ENCODE assay signal across 10 cellular contexts in genomic region chrX:71251456-71251973, GRCh38. TPM values are rescaled to one million over a fixed set of nuclear protein-coding genes. Genes with fewer than 3 reads are reported as not detected.
DNase-seq lines count a peak whose midpoint lies in the region; ATAC-seq and TF ChIP-seq lines count a peak whose summit lies in the region.
"Had no signal": no experiment of that assay in that cellular context is flagged by ENCODE, and none has a peak within 500 bp of the region (broad histone marks: within the 10 kb centered on the region; RNA-seq: fewer than 3 reads in every experiment).

No MANE protein-coding gene starts in this region.

- no peaks in the 10 kb centered on the region for H4K20me1 ChIP-seq in mammary epithelial cell (ENCODE audit: insufficient read depth, low read length)

- 68% methylated on average over 4 of the region's 8 CpGs; no CpG with 5 or more reads in 1 of the 2 experiments for WGBS in endodermal cell (ENCODE audit: insufficient coverage in 1 of 2, insufficient read length in 1 of 2), 2 experiments
- WGBS in mammary epithelial cell (ENCODE audit: low coverage, missing lambda C conversion rate), result 56% methylated on average over 7 of the region's 8 CpGs
- 32 to 38% methylated on average over 6 to 8 of the region's 8 CpGs for WGBS in testis, 2 donors

- dilution Hi-C loops in mammary epithelial cell (cut with HindIII; ENCODE audit: low sequenced_read_pairs), result no loop called here

- H3K27ac ChIP-seq in HEK293 (ENCODE audit: extremely low read depth, low read depth, low read length), result no peak overlapping the region
- H3K27ac ChIP-seq in endodermal cell (ENCODE audit: low read depth, low read length), result no peak overlapping the region
- no peak overlapping the region for H3K27ac ChIP-seq in mammary epithelial cell (ENCODE audit: insufficient read depth, low read depth, low read length)
- H3K27ac ChIP-seq in testis, result peak overlapping the region in 1 of 2 donors; percentile 35
- H3K27ac ChIP-seq: neutrophil had no signal

- H3K4me2 ChIP-seq in mammary epithelial cell (ENCODE audit: insufficient read depth, low read depth, low read length), result no peak overlapping the region

- H3K27me3 ChIP-seq in endodermal cell (ENCODE audit: control insufficient read depth, insufficient read depth, low read length, poor library complexity, severe bottlenecking), result no peaks in the 10 kb centered on the region
- no peaks in the 10 kb centered on the region for H3K27me3 ChIP-seq in mammary epithelial cell (ENCODE audit: insufficient read depth, low read length)
- no peaks in the 10 kb centered on the region for H3K27me3 ChIP-seq in testis
- H3K27me3 ChIP-seq: neutrophil had no signal

- peaks cover 8% of the 10 kb centered on the region for H3K4me1 Mint-ChIP-seq in endodermal cell

- no peak overlapping the region for H3K4me3 ChIP-seq in HEK293 (ENCODE audit: low read depth, low read length)
- H3K4me3 ChIP-seq in endodermal cell (ENCODE audit: low read length), result peak overlapping the region; percentile 83
- no peak overlapping the region for H3K4me3 ChIP-seq in mammary epithelial cell (replicated peaks in 1 of 3; ENCODE audit: insufficient read depth in 1 of 3, low read depth in 2 of 3, low read length in 3 of 3)
- no peak overlapping the region for H3K4me3 ChIP-seq in testis

- POLR2A ChIA-PET in HEK293 (lab: Yijun Ruan, JAX), result no interaction called here

- H3K9me3 Mint-ChIP-seq in endodermal cell, result peaks cover 67% of the 10 kb centered on the region

- H3K27me3 Mint-ChIP-seq in endodermal cell (ENCODE audit: insufficient read depth), result no peaks in the 10 kb centered on the region

- H3K4me1 ChIP-seq in HEK293 (ENCODE audit: control insufficient read depth, insufficient read depth, low read length) (peaks cover 5% of the 10 kb centered on the region; the same call in 1 of the 2 replicates), endodermal cell (ENCODE audit: control insufficient read depth, insufficient read depth, low read length) (no peaks in the 10 kb centered on the region), mammary epithelial cell (ENCODE audit: insufficient read depth, low read length) (peaks cover 4% of the 10 kb centered on the region), testis (peaks cover 10% of the 10 kb centered on the region)

- BruUV-seq in mammary epithelial cell (replicated peaks; lab: Mats Ljungman, UMichigan), result no TSS peak

- DNase-seq in UCSD-AML1 (lab: John Stamatoyannopoulos, UW; ENCODE audit: unreplicated experiment) (peak; percentile 24), endodermal cell (no peak), mammary epithelial cell (no peak), testis (no peak)
- peak; percentile 2 to 22 for DNase-seq in stimulated activated CD4-positive, alpha-beta T cell treated with anti-CD3 and anti-CD28 coated beads, Interleukin-4, amount 100 ng/mL, for 48 hours (ENCODE audit: low read depth in 2 of 2)
- DNase-seq: effector CD8-positive, alpha-beta T cell; NCI-H345 had no signal

- peak overlapping the region; percentile 91 for H3K4me3 Mint-ChIP-seq in endodermal cell

- in situ Hi-C loops in mammary epithelial cell (cut with MboI; ENCODE audit: low sequenced_read_pairs in 2 of 2), result no loop called here

- TF ChIP-seq CTCF in HEK293 (tag by site-specific recombination; IDR thresholded peaks at IDR 0.05), result no peak
- TF ChIP-seq CTCF in endodermal cell (conservative IDR thresholded peaks at IDR 0.05), result no peak
- no peak for TF ChIP-seq CTCF in mammary epithelial cell (conservative IDR thresholded peaks at IDR 0.05 in 1 of 2, IDR thresholded peaks at IDR 0.05 in 1 of 2; ENCODE audit: extremely low read depth in 1 of 2, insufficient read depth in 1 of 2, low read depth in 1 of 2, low read length in 2 of 2)
- no peak for TF ChIP-seq CTCF in testis (IDR thresholded peaks at IDR 0.05)

- no peak for TF ChIP-seq POLR2A in testis (IDR thresholded peaks at IDR 0.05)

- H3K9ac ChIP-seq in endodermal cell (ENCODE audit: extremely low read depth, low read length, poor library complexity, severe bottlenecking), result no peak overlapping the region
- no peak overlapping the region for H3K9ac ChIP-seq in mammary epithelial cell (ENCODE audit: insufficient read depth, low read length)

- H3K36me3 Mint-ChIP-seq in endodermal cell (ENCODE audit: low read depth), result peaks cover 41% of the 10 kb centered on the region

- ATAC-seq in HG03432 (IDR thresholded peaks at IDR 0.05; ENCODE audit: unreplicated experiment), result no peak

- H3K36me3 ChIP-seq in HEK293 (ENCODE audit: control insufficient read depth in 2 of 2, insufficient read depth in 1 of 2, low read length in 2 of 2) (peaks cover 6 to 47% of the 10 kb centered on the region in 2 experiments), endodermal cell (ENCODE audit: control insufficient read depth, insufficient read depth, low read length) (peaks cover 24% of the 10 kb centered on the region), mammary epithelial cell (ENCODE audit: insufficient read depth, low read length) (peaks cover 8% of the 10 kb centered on the region), testis (ENCODE audit: low read depth, missing control alignments) (no peaks in the 10 kb centered on the region)

- no peak overlapping the region for H3K27ac Mint-ChIP-seq in endodermal cell

- H3K79me2 ChIP-seq in mammary epithelial cell (ENCODE audit: insufficient read depth, low read length), result peaks cover 7% of the 10 kb centered on the region

- intact Hi-C loops in mammary epithelial cell (cut with micrococcal nuclease), result no loop called here
- intact Hi-C loops in testis (cut with DNase I; ENCODE audit: low total_unique reads), result loop anchor here (10.0 kb wide), 1 partner anchor 67 kb away; no protein-coding TSS in a partner anchor

- CTCF ChIA-PET in HEK293 (lab: Yijun Ruan, JAX) (interaction anchor here (0.5 to 1.1 kb wide), 2 partner anchors 32 to 133 kb away, joined by 3 to 4 read pairs; partner anchors contain the start of genes MED12 and NONO), mammary epithelial cell (lab: Charles Lee; ENCODE audit: low non-redundant PET) (no interaction called here)

- H3K9me3 ChIP-seq in HEK293 (ENCODE audit: control insufficient read depth, insufficient read depth, low read depth, low read length), result no peaks in the 10 kb centered on the region
- no peaks in the 10 kb centered on the region for H3K9me3 ChIP-seq in endodermal cell (ENCODE audit: control insufficient read depth, low read length)
- H3K9me3 ChIP-seq in mammary epithelial cell (replicated peaks; ENCODE audit: insufficient read depth, low read length), result peaks cover 2% of the 10 kb centered on the region
- no peaks in the 10 kb centered on the region for H3K9me3 ChIP-seq in testis
- H3K9me3 ChIP-seq: neutrophil had no signal

- H2AFZ ChIP-seq in mammary epithelial cell (ENCODE audit: low read depth, low read length), result no peak overlapping the region

TF ChIP-seq in HEK293, 187 proteins besides CTCF, POLR2A, EP300 and RAD21 (continues in another document):
- TF ChIP-seq ZNF621 (tag by site-specific recombination; IDR thresholded peaks at IDR 0.05) (no peak), SP2 (tag by site-specific recombination; IDR thresholded peaks at IDR 0.05) (peak; percentile 41), ZBTB48 (tag by site-specific recombination; IDR thresholded peaks at IDR 0.05) (no peak)

RNA-seq across cellular contexts. Expression of gene ZMYM3, which starts 2.4 kb away (rescaled TPM):
- total RNA-seq in endodermal cell (10 to 100 TPM; 91.0 to 91.8 TPM), mammary epithelial cell (10 to 100 TPM; 14.7 to 15.4 TPM), testis (10 to 100 TPM; 67.6 to 97.1 TPM)
- 84.3 TPM for polyA plus RNA-seq in endodermal cell (2013, experiment 1 of 2)
- polyA plus RNA-seq in endodermal cell (2013, experiment 2 of 2), result 76.1 TPM
- polyA plus RNA-seq in mammary epithelial cell (10.6 TPM), testis (ENCODE audit: insufficient read depth, low read depth, low replicate concordance) (36.8 TPM)
- 40.2 TPM for polyA minus RNA-seq in mammary epithelial cell

RNA-seq across cellular contexts. Expression of gene GJB1, which starts 28.5 kb away (rescaled TPM):
- total RNA-seq in endodermal cell, result 1 to 10 TPM in 1 of 2 donors, under 1 TPM in 1; 0.91 to 1.4 TPM
- polyA plus RNA-seq in endodermal cell (2013, experiment 1 of 2), result 0.36 TPM
- 0.37 TPM for polyA plus RNA-seq in endodermal cell (2013, experiment 2 of 2)
- total RNA-seq in mammary epithelial cell, result under 1 TPM in 1 of 2 donors, not detected in 1; under 0.01 TPM
- polyA plus RNA-seq in mammary epithelial cell, result not detected
- polyA minus RNA-seq in mammary epithelial cell, result not detected
- total RNA-seq in testis, result 10 to 100 TPM; 22.8 to 78.5 TPM
- polyA plus RNA-seq in testis (ENCODE audit: insufficient read depth, low read depth, low replicate concordance), result 26.2 TPM

RNA-seq across cellular contexts. Expression of gene NONO, which starts 31.9 kb away (rescaled TPM):
- 100 to 1,000 TPM; 553 to 671 TPM for total RNA-seq in endodermal cell
- 812 TPM for polyA plus RNA-seq in endodermal cell (2013, experiment 1 of 2)
- 738 TPM for polyA plus RNA-seq in endodermal cell (2013, experiment 2 of 2)
- total RNA-seq in mammary epithelial cell, result 100 to 1,000 TPM; 274 to 294 TPM
- 168 TPM for polyA plus RNA-seq in mammary epithelial cell
- 328 TPM for polyA minus RNA-seq in mammary epithelial cell
- total RNA-seq in testis, result 100 to 1,000 TPM; 203 to 262 TPM
- polyA plus RNA-seq in testis (ENCODE audit: insufficient read depth, low read depth, low replicate concordance), result 174 TPM

RNA-seq across cellular contexts. Expression of gene ITGB1BP2, which starts 50.0 kb away (rescaled TPM):
- total RNA-seq in endodermal cell, result 1 to 10 TPM; 4.1 to 6.1 TPM
- 2.0 TPM for polyA plus RNA-seq in endodermal cell (2013, experiment 1 of 2)
- polyA plus RNA-seq in endodermal cell (2013, experiment 2 of 2), result 3.1 TPM
- total RNA-seq in mammary epithelial cell, result 1 to 10 TPM; 1.0 to 1.4 TPM
- 0.49 TPM for polyA plus RNA-seq in mammary epithelial cell
- 6.2 TPM for polyA minus RNA-seq in mammary epithelial cell
- 10 to 100 TPM in 1 of 2 donors, 1 to 10 TPM in 1; 6.1 to 12.4 TPM for total RNA-seq in testis
- 2.0 TPM for polyA plus RNA-seq in testis (ENCODE audit: insufficient read depth, low read depth, low replicate concordance)

Comparison
In these comparisons a context has a peak if more than half of its experiments do, and no peak if none do; other contexts are left out.
1. DNase-seq: peak in UCSD-AML1 (single experiment) and stimulated activated CD4-positive, alpha-beta T cell treated with anti-CD3 and anti-CD28 coated beads, Interleukin-4, amount 100 ng/mL, for 48 hours (2 of 2); none in endodermal cell (single experiment), mammary epithelial cell (single experiment) and testis (single experiment).
2. RNA of gene ZMYM3, which starts 2.4 kb away (total RNA-seq): 67.6 to 97.1 TPM in testis and 91.0 to 91.8 TPM in endodermal cell; 14.7 to 15.4 TPM in mammary epithelial cell; every median in the first group is over 4 times any median in the second.
3. RNA of gene GJB1, which starts 28.5 kb away (total RNA-seq): 22.8 to 78.5 TPM in testis; 0.91 to 1.4 TPM in endodermal cell and under 0.01 TPM in mammary epithelial cell; every median in the first group is over 10 times any median in the second.